In genomic region chr1:64320470-64320869, GRCh38 we compare ENCODE assay signal across 14 cellular contexts.
DNase-seq lines count a peak whose midpoint lies in the region; ATAC-seq and TF ChIP-seq lines count a peak whose summit lies in the region.
"Had no signal": no experiment of that assay in that cellular context is flagged by ENCODE, and none has a peak within 500 bp of the region (broad histone marks: within the 10 kb centered on the region; RNA-seq: fewer than 3 reads in every experiment).

No MANE protein-coding gene starts in this region.

- TF ChIP-seq CTCF in PC-9 (conservative IDR thresholded peaks at IDR 0.05) (no peak), fibroblast of lung (conservative IDR thresholded peaks at IDR 0.05 in 1 of 2, IDR thresholded peaks at IDR 0.05 in 1 of 2; ENCODE audit: low read depth in 1 of 2, low read length in 2 of 2) (no peak)

- no peak overlapping the region for H3K4me3 ChIP-seq in PC-9
- no peak overlapping the region for H3K4me3 ChIP-seq in fibroblast of lung (replicated peaks in 1 of 4; ENCODE audit: control extremely low read depth in 1 of 4, insufficient read depth in 1 of 4, low read depth in 3 of 4, low read length in 4 of 4)

- CTCF ChIA-PET in activated CD4-positive, alpha-beta T cell treated with anti-CD3 and anti-CD28 coated beads for 36 hours (lab: Charles Lee): interaction anchor here (0.6 kb wide), 1 partner anchor 296 kb away, joined by 3 read pairs; no protein-coding TSS in a partner anchor
- CTCF ChIA-PET in PC-9 (lab: Charles Lee): interaction anchor here (0.6 kb wide), 1 partner anchor 50 kb away, joined by 7 read pairs; no protein-coding TSS in a partner anchor

- no peak overlapping the region for H3K27ac Mint-ChIP-seq in activated CD4-positive, alpha-beta T cell treated with anti-CD3 and anti-CD28 coated beads for 36 hours
- H3K27ac Mint-ChIP-seq: stimulated activated memory B cell treated with anti-CD40 and anti-IgM and Interleukin-4, amounts not matched to agents 10 μg/mL and 1 μg/mL and 100 μg/mL, for 72 hours; T-cell had no signal

- H3K4me3 Mint-ChIP-seq in activated CD4-positive, alpha-beta T cell treated with anti-CD3 and anti-CD28 coated beads for 36 hours: no peak overlapping the region
- H3K4me3 Mint-ChIP-seq: stimulated activated memory B cell treated with anti-CD40 and anti-IgM and Interleukin-4, amounts not matched to agents 10 μg/mL and 1 μg/mL and 100 μg/mL, for 72 hours; T-cell had no signal

- no peak for DNase-seq in activated CD4-positive, alpha-beta T cell treated with anti-CD3 and anti-CD28 coated beads for 36 hours
- no peak for DNase-seq in activated CD4-positive, alpha-beta T cell treated with anti-CD3 and anti-CD28 coated beads, Interleukin-2, amount 50 U/mL, for 48 hours
- DNase-seq in PC-9: peak in 1 of 2 experiments; percentile 74
- peak; percentile 18 to 92 for DNase-seq in fibroblast of lung (ENCODE audit: low read depth in 2 of 2)
- DNase-seq in ureter (ENCODE audit: low spot score): peak; percentile 44
- no peak for DNase-seq in HUDEP-2 (lab: John Stamatoyannopoulos, UW; ENCODE audit: unreplicated experiment in 76 of 76)
- DNase-seq: 8988T, NCI-H1436 treated with DMSO at 0.1 percent for 48 hours, right cardiac atrium, T-cell had no signal

- peak overlapping the region; percentile 41; the same call in 1 of the 2 replicates for H3K27ac ChIP-seq in PC-9
- no peak overlapping the region for H3K27ac ChIP-seq in fibroblast of lung (ENCODE audit: insufficient read depth, low read length)

- BruUV-seq in PC-9 (replicated peaks; lab: Mats Ljungman, UMichigan): no TSS peak

- peak overlapping the region; percentile 35; the same call in 1 of the 2 replicates for H3K4me2 ChIP-seq in PC-9
- no peak overlapping the region for H3K4me2 ChIP-seq in fibroblast of lung (ENCODE audit: extremely low read depth, insufficient read depth, low read length)

- H3K9me3 ChIP-seq in PC-9 (ENCODE audit: insufficient read depth, low read depth) (0 out of 2 replicates have a peak, but pooled peaks cover 8% of the 10 kb centered on the region), fibroblast of lung (ENCODE audit: control insufficient read depth, insufficient read depth, low read depth, low read length) (no peaks in the 10 kb centered on the region)

- peaks cover 26% of the 10 kb centered on the region for H3K4me1 ChIP-seq in PC-9 (replicated peaks; ENCODE audit: insufficient read depth)
- peaks cover 10% of the 10 kb centered on the region for H3K4me1 ChIP-seq in fibroblast of lung (ENCODE audit: control insufficient read depth, extremely low read depth, insufficient read depth, low read length)

- no peaks in the 10 kb centered on the region for H3K9me2 ChIP-seq in PC-9 (ENCODE audit: insufficient read depth)

- H3K9ac ChIP-seq in fibroblast of lung (ENCODE audit: insufficient read depth, low read length): no peak overlapping the region

- H3K27me3 ChIP-seq in PC-9 (ENCODE audit: insufficient read depth, low read depth) (no peaks in the 10 kb centered on the region), fibroblast of lung (ENCODE audit: control insufficient read depth, insufficient read depth, low read length) (no peaks in the 10 kb centered on the region)

- H3K36me3 Mint-ChIP-seq in activated CD4-positive, alpha-beta T cell treated with anti-CD3 and anti-CD28 coated beads for 36 hours (ENCODE audit: low read depth): no peaks in the 10 kb centered on the region
- H3K36me3 Mint-ChIP-seq: stimulated activated memory B cell treated with anti-CD40 and anti-IgM and Interleukin-4, amounts not matched to agents 10 μg/mL and 1 μg/mL and 100 μg/mL, for 72 hours; T-cell had no signal

- H3K27me3 Mint-ChIP-seq in activated CD4-positive, alpha-beta T cell treated with anti-CD3 and anti-CD28 coated beads for 36 hours: peaks cover 11% of the 10 kb centered on the region

- H3K36me3 ChIP-seq in PC-9 (ENCODE audit: low read depth) (no peaks in the 10 kb centered on the region), fibroblast of lung (ENCODE audit: control insufficient read depth, insufficient read depth, low read length) (no peaks in the 10 kb centered on the region)

- H3K79me2 ChIP-seq in PC-9 (ENCODE audit: low read depth): no peaks in the 10 kb centered on the region
- no peaks in the 10 kb centered on the region for H3K79me2 ChIP-seq in fibroblast of lung (ENCODE audit: control insufficient read depth, insufficient read depth, low read length)

- H3K9me3 Mint-ChIP-seq in activated CD4-positive, alpha-beta T cell treated with anti-CD3 and anti-CD28 coated beads for 36 hours (ENCODE audit: low read depth): no peaks in the 10 kb centered on the region
- H3K9me3 Mint-ChIP-seq: stimulated activated memory B cell treated with anti-CD40 and anti-IgM and Interleukin-4, amounts not matched to agents 10 μg/mL and 1 μg/mL and 100 μg/mL, for 72 hours; T-cell had no signal

- H4K20me1 ChIP-seq in PC-9 (ENCODE audit: insufficient read depth): no peaks in the 10 kb centered on the region
- H4K20me1 ChIP-seq in fibroblast of lung (ENCODE audit: control insufficient read depth, extremely low read depth, insufficient read depth, low read length): no peaks in the 10 kb centered on the region

- POLR2A ChIA-PET in activated CD4-positive, alpha-beta T cell treated with anti-CD3 and anti-CD28 coated beads for 36 hours (lab: Charles Lee): no interaction called here
- POLR2A ChIA-PET in PC-9 (lab: Charles Lee; ENCODE audit: unreplicated experiment): no interaction called here

- intact Hi-C loops in activated CD4-positive, alpha-beta T cell treated with anti-CD3 and anti-CD28 coated beads for 36 hours (cut with DNase I, micrococcal nuclease): no loop called here
- intact Hi-C loops in PC-9 (cut with micrococcal nuclease; ENCODE audit: unreplicated experiment): loop anchor here (1.0 kb wide), 1 partner anchor 23 kb away; no protein-coding TSS in a partner anchor

- peak; percentile 19 for ATAC-seq in activated CD4-positive, alpha-beta T cell treated with anti-CD3 and anti-CD28 coated beads for 36 hours
- ATAC-seq in GM18867 (IDR thresholded peaks at IDR 0.05; ENCODE audit: unreplicated experiment): no peak
- no peak for ATAC-seq in HG03097 (IDR thresholded peaks at IDR 0.05; ENCODE audit: low FRiP score, unreplicated experiment)
- ATAC-seq: activated CD4-positive, CD25-positive, alpha-beta regulatory T cell treated with anti-CD3 and anti-CD28 coated beads, Interleukin-2, amount 50 U/mL, for 24 hours; right cardiac atrium; stimulated activated memory B cell treated with anti-CD40 and anti-IgM and Interleukin-4, amounts not matched to agents 10 μg/mL and 1 μg/mL and 100 μg/mL, for 72 hours; T-cell had no signal

- 0 out of 2 replicates have a peak overlapping the region, but pooled peaks have one; percentile 12 for H2AFZ ChIP-seq in PC-9
- no peak overlapping the region for H2AFZ ChIP-seq in fibroblast of lung (ENCODE audit: low read length)

- H3F3A ChIP-seq in PC-9 (ENCODE audit: insufficient read depth, low read depth): peaks cover 5% of the 10 kb centered on the region; the same call in 1 of the 2 replicates

- H3K4me1 Mint-ChIP-seq in activated CD4-positive, alpha-beta T cell treated with anti-CD3 and anti-CD28 coated beads for 36 hours: no peaks in the 10 kb centered on the region
- H3K4me1 Mint-ChIP-seq: stimulated activated memory B cell treated with anti-CD40 and anti-IgM and Interleukin-4, amounts not matched to agents 10 μg/mL and 1 μg/mL and 100 μg/mL, for 72 hours; T-cell had no signal

Comparison
In these comparisons a context has a peak if more than half of its experiments do, and no peak if none do; other contexts are left out.
1. DNase-seq: peak in fibroblast of lung (2 of 2) and ureter (single experiment); none in activated CD4-positive, alpha-beta T cell treated with anti-CD3 and anti-CD28 coated beads for 36 hours (single experiment), activated CD4-positive, alpha-beta T cell treated with anti-CD3 and anti-CD28 coated beads, Interleukin-2, amount 50 U/mL, for 48 hours (0 of 2) and HUDEP-2 (0 of 76).